Comparison of ENCODE assay signal across 8 cellular contexts in genomic region chr1:16921391-16922185, GRCh38. TPM values are rescaled to one million over a fixed set of nuclear protein-coding genes. Genes with fewer than 3 reads are reported as not detected.
A peak's percentile ranks its signal among the peaks of the same experiment; 100 is the strongest.
DNase-seq lines count a peak whose midpoint lies in the region; ATAC-seq and TF ChIP-seq lines count a peak whose summit lies in the region.

CROCC (plus strand) TSS chr1:16921931; CDS start chr1:16922019, 88 bp downstream.

- H3K27me3 Mint-ChIP-seq in T-cell: no peaks in the 10 kb centered on the region

- H3K27ac ChIP-seq in ectodermal cell (ENCODE audit: insufficient read depth, low read depth, low read length, poor library complexity, severe bottlenecking) (peak within 1 kb of the TSS; percentile 3), transverse colon (no peak within 1 kb of the TSS)

- WGBS in ectodermal cell, 2 experiments: 13% methylated on average over 17 of the region's 17 CpGs
- 13 to 30% methylated on average over 11 to 17 of the region's 17 CpGs for WGBS in transverse colon (ENCODE audit: low coverage in 1 of 2), 2 donors

- ATAC-seq in T-cell (replicated peaks in 1 of 4) (peak; percentile 66 to 90 (median 84)), HG02884 (IDR thresholded peaks at IDR 0.05; ENCODE audit: unreplicated experiment) (no peak), HG02970 (IDR thresholded peaks at IDR 0.05; ENCODE audit: low FRiP score, unreplicated experiment) (no peak)

- no peaks in the 10 kb centered on the region for H3K9me3 ChIP-seq in ectodermal cell (ENCODE audit: control insufficient read depth, low read length)
- H3K9me3 ChIP-seq in transverse colon: no peaks in the 10 kb centered on the region

- no peak for TF ChIP-seq POLR2A in transverse colon (IDR thresholded peaks at IDR 0.05)

- no peaks in the 10 kb centered on the region for H3K9me3 Mint-ChIP-seq in T-cell

- H3K36me3 Mint-ChIP-seq in T-cell: peaks cover 2% of the 10 kb centered on the region

- TF ChIP-seq CTCF in transverse colon (IDR thresholded peaks at IDR 0.05): no peak

- H3K4me3 Mint-ChIP-seq in T-cell: peak within 1 kb of the TSS; percentile 46 to 77 (median 60)

- no peaks in the 10 kb centered on the region for H3K27me3 ChIP-seq in ectodermal cell (ENCODE audit: control insufficient read depth, insufficient read depth, low read length, poor library complexity, severe bottlenecking)
- no peaks in the 10 kb centered on the region for H3K27me3 ChIP-seq in transverse colon

- in situ Hi-C loops in ACHN (cut with HindIII; ENCODE audit: low pct_ligation_motif_present, low pct_unique_long_range_greater_than_20kb, low sequenced_read_pairs): no loop called here
- in situ Hi-C loops in transverse colon (cut with MboI; ENCODE audit: low pct_ligation_motif_present in 1 of 4, low pct_unique_long_range_greater_than_20kb in 1 of 4, low sequenced_read_pairs in 3 of 4): loop anchor here in 1 of 4 donors (10.0 kb wide), 1 partner anchor 197 kb away; no protein-coding TSS in a partner anchor

- H3K4me1 ChIP-seq in ectodermal cell (ENCODE audit: control insufficient read depth, insufficient read depth, low read length): peaks cover 43% of the 10 kb centered on the region
- peaks cover 0 to 7% (median 0%) of the 10 kb centered on the region in 4 donors for H3K4me1 ChIP-seq in transverse colon

- DNase-seq in ACHN (peak; percentile 52), HT1080 (ENCODE audit: low read depth) (peak; percentile 86), T-cell (peak in 27 of 34 experiments; percentile 8 to 62 (median 37)), medulla oblongata (ENCODE audit: extremely low spot score) (peak; percentile 63), transverse colon (no peak)

- H3K27ac Mint-ChIP-seq in T-cell: peak within 1 kb of the TSS in 1 of 2 donors; percentile 68

- POLR2A ChIA-PET in T-cell (lab: Charles Lee): interaction anchor here in 1 of 2 donors (0.6 to 0.7 kb wide), 3 partner anchors 23 to 31 kb away, joined by 3 to 12 read pairs (median 3); no protein-coding TSS in a partner anchor

- H3K4me3 ChIP-seq in ectodermal cell (ENCODE audit: insufficient read depth, low read depth, low read length): peak within 1 kb of the TSS; percentile 67
- no peak within 1 kb of the TSS for H3K4me3 ChIP-seq in transverse colon

- H3K4me1 Mint-ChIP-seq in T-cell: peaks cover 19 to 28% (median 27%) of the 10 kb centered on the region in 3 donors

- H3K36me3 ChIP-seq in ectodermal cell (ENCODE audit: control insufficient read depth, insufficient read depth, low read length) (no peaks in the 10 kb centered on the region), transverse colon (no peaks in the 10 kb centered on the region)

- intact Hi-C loops in transverse colon (cut with DNase I; ENCODE audit: low total_unique reads): no loop called here

- CTCF ChIA-PET in T-cell (lab: Charles Lee): interaction anchor here in 1 of 2 donors (0.7 to 1.1 kb wide), 3 partner anchors 13 to 312 kb away, joined by 3 to 4 read pairs (median 3); no protein-coding TSS in a partner anchor

- TF ChIP-seq EP300 in transverse colon (IDR thresholded peaks at IDR 0.05; ENCODE audit: low read depth): no peak

RNA-seq across cellular contexts. Expression of gene CROCC, which starts in this region (rescaled TPM):
- 13.2 and 14.3 TPM in 2 replicates for total RNA-seq in HT1080 (2014; rRNA removed; shearing (Covaris generic))
- 4.6 and 6.9 TPM in 2 replicates for polyA plus RNA-seq in HT1080 (2015; cell fraction: cytosol; rRNA removed)
- polyA plus RNA-seq in HT1080 (2015; cell fraction: nucleus; rRNA removed): 45.3 and 49.2 TPM in 2 replicates
- 100 to 1,000 TPM in 1 of 5 donors, 10 to 100 TPM in 4; 59.3 to 104 (median 86.4) TPM for total RNA-seq in T-cell
- polyA plus RNA-seq in ectodermal cell (2013, experiment 1 of 4): 61.3 TPM
- polyA plus RNA-seq in ectodermal cell (2013, experiment 2 of 4): 60.1 TPM
- polyA plus RNA-seq in ectodermal cell (2013, experiment 3 of 4): 43.9 TPM
- 50.1 TPM for polyA plus RNA-seq in ectodermal cell (2013, experiment 4 of 4)
- total RNA-seq in transverse colon: 100 to 1,000 TPM in 1 of 4 donors, 10 to 100 TPM in 3; 13.0 to 149 (median 23.7) TPM

Comparison
In these comparisons a context has a peak if more than half of its experiments do, and no peak if none do; other contexts are left out.
1. ATAC-seq: peak in T-cell (4 of 4); none in HG02884 (single experiment) and HG02970 (single experiment).